In the genomic region with DNA sequence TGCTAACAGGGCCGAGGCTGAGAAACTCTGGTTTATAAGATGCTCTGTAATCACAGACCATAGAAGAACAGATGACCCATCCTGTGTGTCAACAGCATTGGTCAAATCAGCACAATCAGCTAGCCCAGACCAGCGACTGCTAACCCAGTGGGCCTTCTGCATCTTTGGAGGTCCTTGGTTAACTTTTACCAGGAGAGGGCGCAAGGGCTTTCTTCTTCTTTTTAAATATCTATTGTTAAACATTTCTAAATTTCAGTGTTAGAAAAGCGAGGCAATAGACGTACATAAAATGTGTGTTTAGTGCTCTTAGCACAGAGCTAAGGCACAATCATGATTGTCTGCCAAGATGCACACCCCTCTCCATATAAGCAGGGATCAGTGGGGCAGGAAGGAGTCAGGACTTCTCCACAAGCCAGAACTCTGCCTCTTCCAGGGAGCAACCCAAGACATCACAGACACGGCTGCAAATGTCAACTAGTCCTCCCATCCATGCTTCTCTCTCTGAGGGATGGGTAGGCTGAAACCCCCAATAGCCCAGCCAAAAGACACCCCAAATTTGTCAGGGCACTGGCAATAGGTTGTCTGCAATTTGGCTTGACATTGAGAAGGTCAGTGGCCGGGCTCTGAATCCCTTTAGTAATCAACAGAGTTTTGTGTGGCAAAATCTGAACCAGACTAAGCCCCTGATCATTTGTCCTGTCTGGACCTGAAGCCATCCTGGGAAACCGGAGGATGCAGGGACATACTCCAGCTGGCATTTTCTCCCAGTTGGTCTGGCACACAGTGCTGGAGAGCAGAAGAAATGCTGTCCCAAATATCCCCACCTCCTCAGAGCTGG, we compare ENCODE assay signal across 8 cellular contexts.
DNase-seq lines count a peak whose midpoint lies in the region; ATAC-seq and TF ChIP-seq lines count a peak whose summit lies in the region.

No MANE protein-coding gene starts in this region.

- CTCF ChIA-PET in GM10248 (lab: Yijun Ruan, JAX): interaction anchor here (0.6 to 7.6 kb wide), 24 partner anchors 9 to 308 kb away, joined by 3 to 83 read pairs (median 6); a partner anchor contains a TSS

- no peak overlapping the region for H3K4me3 ChIP-seq in SJSA1
- no peak overlapping the region for H3K4me3 ChIP-seq in adipocyte (ENCODE audit: low read length)
- no peak overlapping the region for H3K4me3 ChIP-seq in skeletal muscle cell (ENCODE audit: low read depth, low read length)

- H3K9ac ChIP-seq in adipocyte (ENCODE audit: low read length): no peak overlapping the region

- H3K27ac ChIP-seq in SJSA1: no peak overlapping the region

- no peaks in the 10 kb centered on the region for H3K9me3 ChIP-seq in SJSA1 (replicated peaks)
- no peaks in the 10 kb centered on the region for H3K9me3 ChIP-seq in adipocyte (ENCODE audit: control insufficient read depth, low read length)

- POLR2A ChIA-PET in GM10248 (lab: Yijun Ruan, JAX): interaction anchor here (0.6 to 1.0 kb wide), 3 partner anchors 8 to 190 kb away, joined by 3 read pairs; no protein-coding TSS in a partner anchor

- H3K4me1 ChIP-seq in SJSA1 (replicated peaks): no peaks in the 10 kb centered on the region
- H3K4me1 ChIP-seq in adipocyte (ENCODE audit: control insufficient read depth, insufficient read depth, low read length): peaks cover 19% of the 10 kb centered on the region

- peak; percentile 47 for TF ChIP-seq CTCF in GM10248 (IDR thresholded peaks at IDR 0.05; ENCODE audit: control extremely low read depth, extremely low read depth, low read depth, missing control alignments)

- no peak for DNase-seq in GM10248 (ENCODE audit: extremely low spot score)
- peak; percentile 54 to 68 for DNase-seq in SJSA1 (ENCODE audit: low read depth in 1 of 2, low spot score in 2 of 2)
- peak; percentile 91 for DNase-seq in adipocyte (ENCODE audit: low read depth)
- DNase-seq in left ventricle myocardium superior: no peak
- peak; percentile 2 for DNase-seq in skeletal muscle cell (ENCODE audit: low read depth)

- no peaks in the 10 kb centered on the region for H3K36me3 ChIP-seq in SJSA1
- no peaks in the 10 kb centered on the region for H3K36me3 ChIP-seq in adipocyte (ENCODE audit: control insufficient read depth, insufficient read depth, low read length, severe bottlenecking)

- ATAC-seq in HG03439 (IDR thresholded peaks at IDR 0.05; ENCODE audit: unreplicated experiment) (peak; percentile 47), left ventricle myocardium superior (peak; percentile 77), HG03457 (IDR thresholded peaks at IDR 0.05; ENCODE audit: unreplicated experiment) (no peak), HG02610 (IDR thresholded peaks at IDR 0.05; ENCODE audit: unreplicated experiment) (no peak)

- H3K27me3 ChIP-seq in SJSA1 (replicated peaks): no peaks in the 10 kb centered on the region
- H3K27me3 ChIP-seq in adipocyte (replicated peaks; ENCODE audit: control insufficient read depth, insufficient read depth, low read length): no peaks in the 10 kb centered on the region

- intact Hi-C loops in left ventricle myocardium superior (cut with micrococcal nuclease): loop anchor here (10.0 kb wide), 1 partner anchor 303 kb away; no protein-coding TSS in a partner anchor

Comparison
In these comparisons a context has a peak if more than half of its experiments do, and no peak if none do; other contexts are left out.
1. DNase-seq: peak in SJSA1 (2 of 2), adipocyte (single experiment) and skeletal muscle cell (single experiment); none in GM10248 (single experiment) and left ventricle myocardium superior (single experiment).
2. ATAC-seq: peak in HG03439 (single experiment) and left ventricle myocardium superior (single experiment); none in HG03457 (single experiment) and HG02610 (single experiment).